8 cellular contexts compared by ENCODE assay signal in the genomic region with DNA sequence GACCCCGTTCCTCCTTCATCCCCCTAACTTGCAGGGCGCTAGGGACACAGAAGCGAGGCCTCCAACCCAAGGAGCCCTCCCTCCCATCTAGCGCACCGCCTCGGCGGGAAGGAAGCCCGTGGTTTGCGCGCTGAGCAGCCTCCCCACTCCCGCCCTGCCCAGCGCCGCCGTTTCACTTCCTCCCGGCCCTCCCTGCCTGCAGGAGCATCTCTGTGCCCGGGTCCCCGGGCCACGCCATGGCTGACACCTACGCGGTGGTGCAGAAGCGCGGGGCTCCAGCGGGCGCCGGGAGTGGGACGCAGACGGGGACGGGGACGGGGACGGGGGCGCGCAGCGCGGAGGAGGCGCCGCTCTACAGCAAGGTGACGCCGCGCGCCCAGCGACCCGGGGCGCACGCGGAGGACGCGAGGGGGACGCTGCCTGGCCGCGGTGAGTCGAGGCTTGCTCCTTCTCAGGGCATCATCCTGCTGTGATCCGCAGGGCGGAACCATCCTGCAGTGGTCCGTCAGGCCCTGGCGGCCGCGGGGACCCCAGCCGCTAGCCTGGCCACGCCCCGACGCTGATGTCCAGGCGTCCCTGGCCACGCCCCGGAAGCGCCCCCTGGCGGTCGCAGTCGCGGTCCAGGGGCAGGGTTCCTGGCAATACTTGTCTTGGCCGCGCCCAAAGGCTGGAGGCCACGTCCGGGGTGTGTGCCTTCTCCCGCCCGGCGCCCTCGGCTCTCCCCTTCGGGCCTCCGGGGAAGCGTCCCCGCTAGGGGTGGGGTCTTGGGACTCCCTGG. TPM values are rescaled to one million over a fixed set of nuclear protein-coding genes. Genes with fewer than 3 reads are reported as not detected.
DNase-seq lines count a peak whose midpoint lies in the region; ATAC-seq lines count a peak whose summit lies in the region.

No MANE protein-coding gene starts in this region.

- 1% methylated on average over 81 of the region's 81 CpGs for WGBS in ectodermal cell, 2 experiments

- H3K27me3 ChIP-seq in ectodermal cell (ENCODE audit: control insufficient read depth, insufficient read depth, low read length, poor library complexity, severe bottlenecking) = no peaks in the 10 kb centered on the region

- ATAC-seq in GM18868 (IDR thresholded peaks at IDR 0.05; ENCODE audit: unreplicated experiment) = peak; percentile 64
- peak; percentile 68 for ATAC-seq in HG03095 (IDR thresholded peaks at IDR 0.05; ENCODE audit: unreplicated experiment)

- no peak overlapping the region for H3K27ac ChIP-seq in ectodermal cell (ENCODE audit: insufficient read depth, low read depth, low read length, poor library complexity, severe bottlenecking)

- H3K36me3 ChIP-seq in ectodermal cell (ENCODE audit: control insufficient read depth, insufficient read depth, low read length) = no peaks in the 10 kb centered on the region

- peaks cover 3% of the 10 kb centered on the region for H3K4me1 ChIP-seq in ectodermal cell (ENCODE audit: control insufficient read depth, insufficient read depth, low read length)

- H3K9me3 ChIP-seq in ectodermal cell (ENCODE audit: control insufficient read depth, low read length) = no peaks in the 10 kb centered on the region

- H3K4me3 ChIP-seq in ectodermal cell (ENCODE audit: insufficient read depth, low read depth, low read length) = peak overlapping the region; percentile 72

- peak; percentile 52 to 54 for DNase-seq in AML-193 (lab: John Stamatoyannopoulos, UW)
- peak; percentile 21 to 83 for DNase-seq in NCI-H446 (lab: John Stamatoyannopoulos, UW)
- peak; percentile 85 to 88 for DNase-seq in activated CD4-positive, alpha-beta T cell treated with anti-CD3 and anti-CD28 coated beads, Interleukin-2, amount 50 U/mL, for 48 hours
- DNase-seq in lung microvascular endothelial cell (ENCODE audit: low read depth in 2 of 2) = peak; percentile 63 to 67
- DNase-seq in stimulated activated CD4-positive, alpha-beta T cell treated with anti-CD3 and anti-CD28 coated beads, TNF-alpha, amount 100 ng/mL, for 48 hours (ENCODE audit: low read depth in 3 of 3) = peak; percentile 54 to 67 (median 62)

RNA-seq across cellular contexts. Expression of a gene that starts 16.4 kb away (rescaled TPM):
- 16.4 TPM for polyA plus RNA-seq in ectodermal cell (2013, experiment 1 of 4)
- polyA plus RNA-seq in ectodermal cell (2013, experiment 2 of 4) = 17.1 TPM
- 22.3 TPM for polyA plus RNA-seq in ectodermal cell (2013, experiment 3 of 4)
- 17.9 TPM for polyA plus RNA-seq in ectodermal cell (2013, experiment 4 of 4)
- total RNA-seq in lung microvascular endothelial cell = 18.7 and 36.3 TPM in 2 replicates

RNA-seq across cellular contexts. Expression of a gene that starts 29.5 kb away (rescaled TPM):
- polyA plus RNA-seq in ectodermal cell (2013, experiment 1 of 4) = 56.0 TPM
- polyA plus RNA-seq in ectodermal cell (2013, experiment 2 of 4) = 52.9 TPM
- 40.4 TPM for polyA plus RNA-seq in ectodermal cell (2013, experiment 3 of 4)
- polyA plus RNA-seq in ectodermal cell (2013, experiment 4 of 4) = 50.7 TPM
- 63.9 and 88.7 TPM in 2 replicates for total RNA-seq in lung microvascular endothelial cell
